In genomic region chr5:3736926-3737325, GRCh38 we compare ENCODE assay signal across 20 cellular contexts.
"Had no signal": no experiment of that assay in that cellular context is flagged by ENCODE, and none has a peak within 500 bp of the region (broad histone marks: within the 10 kb centered on the region; RNA-seq: fewer than 3 reads in every experiment).

No MANE protein-coding gene starts in this region.

- H3K4me3 ChIP-seq: colonic mucosa, gastrocnemius medialis, heart right ventricle, right atrium auricular region, stomach, thoracic aorta, transverse colon had no signal

- H3K27ac Mint-ChIP-seq: naive thymus-derived CD4-positive, alpha-beta T cell; nephron progenitor cell had no signal

- H3K36me3 ChIP-seq: colonic mucosa, gastrocnemius medialis, heart right ventricle, neutrophil, right atrium auricular region, stomach, thoracic aorta, transverse colon had no signal

- H3K4me1 Mint-ChIP-seq: naive thymus-derived CD4-positive, alpha-beta T cell; nephron progenitor cell had no signal

- H3K27ac ChIP-seq: colonic mucosa, gastrocnemius medialis, heart right ventricle, neutrophil, right atrium auricular region, stomach, thoracic aorta, transverse colon had no signal

- H3K9me3 Mint-ChIP-seq: nephron progenitor cell had no signal

- H3K9me3 ChIP-seq: colonic mucosa, gastrocnemius medialis, heart right ventricle, neutrophil, right atrium auricular region, thoracic aorta had no signal

- FAIRE-seq: endometrium, islet of Langerhans had no signal

- DNase-seq: colonic mucosa; effector CD8-positive, alpha-beta T cell; gastrocnemius medialis; heart right ventricle; kidney glomerular epithelial cell; naive thymus-derived CD4-positive, alpha-beta T cell; nephron progenitor cell; posterior cingulate gyrus; stimulated activated CD4-positive, alpha-beta T cell treated with anti-CD3 and anti-CD28 coated beads, Interleukin-15, amount 100 ng/mL, for 24 hours; stimulated activated CD4-positive, alpha-beta T cell treated with anti-CD3 and anti-CD28 coated beads, Interleukin-1b, Interleukin-23, amount 100 ng/mL, for 48 hours; stimulated activated CD4-positive, alpha-beta T cell treated with anti-CD3 and anti-CD28 coated beads, Interleukin-4, amount 100 ng/mL, for 24 hours; stimulated activated naive CD4-positive, alpha-beta T cell; stomach; transverse colon had no signal

- H3K27me3 ChIP-seq: colonic mucosa, gastrocnemius medialis, neutrophil, right atrium auricular region, stomach, transverse colon had no signal

- H3K4me3 Mint-ChIP-seq: naive thymus-derived CD4-positive, alpha-beta T cell; nephron progenitor cell had no signal

- H3K27me3 Mint-ChIP-seq: naive thymus-derived CD4-positive, alpha-beta T cell had no signal

- ATAC-seq: esophagus mucosa; gastrocnemius medialis; heart right ventricle; naive thymus-derived CD4-positive, alpha-beta T cell had no signal

- H3K36me3 Mint-ChIP-seq: naive thymus-derived CD4-positive, alpha-beta T cell had no signal

- H3K4me1 ChIP-seq: colonic mucosa, gastrocnemius medialis, heart right ventricle, right atrium auricular region, stomach, transverse colon had no signal
